9 cellular contexts compared by ENCODE assay signal in genomic region chr4:175891863-175892262, GRCh38.
DNase-seq lines count a peak whose midpoint lies in the region; ATAC-seq and TF ChIP-seq lines count a peak whose summit lies in the region.
"Had no signal": no experiment of that assay in that cellular context is flagged by ENCODE, and none has a peak within 500 bp of the region (broad histone marks: within the 10 kb centered on the region; RNA-seq: fewer than 3 reads in every experiment).

No MANE protein-coding gene starts in this region.

- H3K9me3 ChIP-seq in mucosa of descending colon (no peaks in the 10 kb centered on the region), adrenal gland (replicated peaks in 1 of 3) (no peaks in the 10 kb centered on the region)
- H3K9me3 ChIP-seq: SJCRH30 had no signal

- H3K4me3 ChIP-seq in GM12875 (ENCODE audit: low read depth, low read length) (no peak overlapping the region), astrocyte of the cerebellum (ENCODE audit: low read depth, low read length) (no peak overlapping the region), mucosa of descending colon (no peak overlapping the region), adrenal gland (no peak overlapping the region)
- H3K4me3 ChIP-seq: SJCRH30 had no signal

- POLR2A ChIA-PET in activated CD4-positive, alpha-beta memory T cell treated with anti-CD3 and anti-CD28 coated beads for 36 hours (lab: Charles Lee) = no interaction called here

- CTCF ChIA-PET in activated CD4-positive, alpha-beta memory T cell treated with anti-CD3 and anti-CD28 coated beads for 36 hours (lab: Charles Lee) = no interaction called here

- TF ChIP-seq CTCF in GM12875 (IDR thresholded peaks at IDR 0.05; ENCODE audit: borderline replicate concordance, insufficient read depth, low read depth, low read length) (peak; percentile 8; the same call in 1 of the 2 replicates), astrocyte of the cerebellum (IDR thresholded peaks at IDR 0.05; ENCODE audit: low read depth, low read length, missing control alignments) (peak; percentile 30), mucosa of descending colon (IDR thresholded peaks at IDR 0.05) (no peak), adrenal gland (IDR thresholded peaks at IDR 0.05) (peak in 3 of 6 experiments; percentile 6 to 32 (median 29))

- no peaks in the 10 kb centered on the region for H3K9me3 Mint-ChIP-seq in activated CD4-positive, alpha-beta memory T cell treated with anti-CD3 and anti-CD28 coated beads for 36 hours

- no peaks in the 10 kb centered on the region for H3K27me3 Mint-ChIP-seq in activated CD4-positive, alpha-beta memory T cell treated with anti-CD3 and anti-CD28 coated beads for 36 hours

- H3K27me3 ChIP-seq in adrenal gland = no peaks in the 10 kb centered on the region
- H3K27me3 ChIP-seq: SJCRH30 had no signal

- WGBS in adrenal gland, 4 donors = 9 to 14% (median 11%) methylated on average over 2 of the region's 2 CpGs

- H3K36me3 Mint-ChIP-seq in activated CD4-positive, alpha-beta memory T cell treated with anti-CD3 and anti-CD28 coated beads for 36 hours = no peaks in the 10 kb centered on the region

- no peak overlapping the region for H3K27ac Mint-ChIP-seq in activated CD4-positive, alpha-beta memory T cell treated with anti-CD3 and anti-CD28 coated beads for 36 hours

- peak; percentile 9 for DNase-seq in KBM-7
- DNase-seq in astrocyte of the cerebellum (ENCODE audit: low read depth) = peak; percentile 28
- DNase-seq in mucosa of descending colon = peak in 1 of 3 donors; percentile 14
- no peak for DNase-seq in activated CD4-positive, alpha-beta memory T cell treated with anti-CD3 and anti-CD28 coated beads for 36 hours
- DNase-seq in adrenal gland = no peak
- no peak for DNase-seq in activated CD8-positive, alpha-beta memory T cell treated with anti-CD3 and anti-CD28 coated beads, Interleukin-2, amount 50 U/mL, for 4 hours

- H3K4me1 Mint-ChIP-seq in activated CD4-positive, alpha-beta memory T cell treated with anti-CD3 and anti-CD28 coated beads for 36 hours (ENCODE audit: low read depth) = no peaks in the 10 kb centered on the region

- in situ Hi-C loops in KBM-7 (cut with MboI; ENCODE audit: low pct_unique_long_range_greater_than_20kb, low sequenced_read_pairs) (no loop called here), astrocyte of the cerebellum (cut with HindIII; ENCODE audit: low sequenced_read_pairs) (no loop called here)

- H3K4me1 ChIP-seq in mucosa of descending colon (ENCODE audit: low read depth) = no peaks in the 10 kb centered on the region
- no peaks in the 10 kb centered on the region for H3K4me1 ChIP-seq in adrenal gland (replicated peaks in 1 of 2)
- H3K4me1 ChIP-seq: SJCRH30 had no signal

- ATAC-seq in mucosa of descending colon (peak; percentile 83), GM21515 (IDR thresholded peaks at IDR 0.05; ENCODE audit: unreplicated experiment) (no peak)

- TF ChIP-seq POLR2A in adrenal gland (IDR thresholded peaks at IDR 0.05) = no peak

- H3K27ac ChIP-seq in adrenal gland = no peak overlapping the region
- H3K27ac ChIP-seq: SJCRH30 had no signal

- H3K36me3 ChIP-seq in mucosa of descending colon (ENCODE audit: low read depth) = no peaks in the 10 kb centered on the region
- H3K36me3 ChIP-seq in adrenal gland (replicated peaks in 1 of 2) = no peaks in the 10 kb centered on the region
- H3K36me3 ChIP-seq: SJCRH30 had no signal

- intact Hi-C loops in mucosa of descending colon (cut with DNase I, micrococcal nuclease) = no loop called here
- intact Hi-C loops in activated CD4-positive, alpha-beta memory T cell treated with anti-CD3 and anti-CD28 coated beads for 36 hours (cut with micrococcal nuclease) = no loop called here
- intact Hi-C loops in adrenal gland (cut with DNase I) = no loop called here

- no peak overlapping the region for H3K4me3 Mint-ChIP-seq in activated CD4-positive, alpha-beta memory T cell treated with anti-CD3 and anti-CD28 coated beads for 36 hours

Comparison
In these comparisons a context has a peak if more than half of its experiments do, and no peak if none do; other contexts are left out.
1. DNase-seq: peak in KBM-7 (single experiment) and astrocyte of the cerebellum (single experiment); none in activated CD4-positive, alpha-beta memory T cell treated with anti-CD3 and anti-CD28 coated beads for 36 hours (single experiment), adrenal gland (0 of 7) and activated CD8-positive, alpha-beta memory T cell treated with anti-CD3 and anti-CD28 coated beads, Interleukin-2, amount 50 U/mL, for 4 hours (single experiment).